Comparison of ENCODE assay signal across 2 cellular contexts in genomic region chr9:92619601-92620300, GRCh38.
A peak's percentile ranks its signal among the peaks of the same experiment; 100 is the strongest.
TF ChIP-seq lines count a peak whose summit lies in the region.

No MANE protein-coding gene starts in this region.

TF ChIP-seq in IMR-90, 13 proteins besides CTCF, POLR2A, EP300 and RAD21:
- TF ChIP-seq RFX5 (IDR thresholded peaks at IDR 0.05; ENCODE audit: low read depth, low read length) (no peak), CEBPB (IDR thresholded peaks at IDR 0.05; ENCODE audit: low read depth, low read length) (no peak), RCOR1 (IDR thresholded peaks at IDR 0.05; ENCODE audit: insufficient replicate concordance, low read length) (no peak), CHD1 (IDR thresholded peaks at IDR 0.05; ENCODE audit: low read depth, low read length) (no peak), MAZ (IDR thresholded peaks at IDR 0.05; ENCODE audit: borderline replicate concordance, low read depth, low read length) (no peak), NFE2L2 (IDR thresholded peaks at IDR 0.05; ENCODE audit: low read depth, low read length) (no peak), SMC3 (IDR thresholded peaks at IDR 0.05; ENCODE audit: low read depth, low read length) (no peak), BHLHE40 (IDR thresholded peaks at IDR 0.05; ENCODE audit: low read depth, low read length) (no peak), MXI1 (IDR thresholded peaks at IDR 0.05; ENCODE audit: borderline replicate concordance, low read depth, low read length) (no peak)
- TF ChIP-seq, protein P1, sequence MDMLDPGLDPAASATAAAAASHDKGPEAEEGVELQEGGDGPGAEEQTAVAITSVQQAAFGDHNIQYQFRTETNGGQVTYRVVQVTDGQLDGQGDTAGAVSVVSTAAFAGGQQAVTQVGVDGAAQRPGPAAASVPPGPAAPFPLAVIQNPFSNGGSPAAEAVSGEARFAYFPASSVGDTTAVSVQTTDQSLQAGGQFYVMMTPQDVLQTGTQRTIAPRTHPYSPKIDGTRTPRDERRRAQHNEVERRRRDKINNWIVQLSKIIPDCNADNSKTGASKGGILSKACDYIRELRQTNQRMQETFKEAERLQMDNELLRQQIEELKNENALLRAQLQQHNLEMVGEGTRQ (IDR thresholded peaks at IDR 0.05; ENCODE audit: low read depth, low read length): no peak
- TF ChIP-seq, protein P2, sequence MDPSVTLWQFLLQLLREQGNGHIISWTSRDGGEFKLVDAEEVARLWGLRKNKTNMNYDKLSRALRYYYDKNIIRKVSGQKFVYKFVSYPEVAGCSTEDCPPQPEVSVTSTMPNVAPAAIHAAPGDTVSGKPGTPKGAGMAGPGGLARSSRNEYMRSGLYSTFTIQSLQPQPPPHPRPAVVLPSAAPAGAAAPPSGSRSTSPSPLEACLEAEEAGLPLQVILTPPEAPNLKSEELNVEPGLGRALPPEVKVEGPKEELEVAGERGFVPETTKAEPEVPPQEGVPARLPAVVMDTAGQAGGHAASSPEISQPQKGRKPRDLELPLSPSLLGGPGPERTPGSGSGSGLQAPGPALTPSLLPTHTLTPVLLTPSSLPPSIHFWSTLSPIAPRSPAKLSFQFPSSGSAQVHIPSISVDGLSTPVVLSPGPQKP (IDR thresholded peaks at IDR 0.05; ENCODE audit: borderline replicate concordance, low read depth, low read length): no peak
TF ChIP-seq in IMR-90: peak in this region for 0.

TF ChIP-seq in K562, 482 proteins besides CTCF, POLR2A, EP300 and RAD21:
- TF ChIP-seq POLR2G (IDR thresholded peaks at IDR 0.05; ENCODE audit: low read depth, low read length) (peak; percentile 50; the same call in 1 of the 2 replicates), SRF (CRISPR knock-in tag; IDR thresholded peaks at IDR 0.05) (no peak), HMG20A (CRISPR knock-in tag; conservative IDR thresholded peaks at IDR 0.05) (no peak)
